In the genomic region with DNA sequence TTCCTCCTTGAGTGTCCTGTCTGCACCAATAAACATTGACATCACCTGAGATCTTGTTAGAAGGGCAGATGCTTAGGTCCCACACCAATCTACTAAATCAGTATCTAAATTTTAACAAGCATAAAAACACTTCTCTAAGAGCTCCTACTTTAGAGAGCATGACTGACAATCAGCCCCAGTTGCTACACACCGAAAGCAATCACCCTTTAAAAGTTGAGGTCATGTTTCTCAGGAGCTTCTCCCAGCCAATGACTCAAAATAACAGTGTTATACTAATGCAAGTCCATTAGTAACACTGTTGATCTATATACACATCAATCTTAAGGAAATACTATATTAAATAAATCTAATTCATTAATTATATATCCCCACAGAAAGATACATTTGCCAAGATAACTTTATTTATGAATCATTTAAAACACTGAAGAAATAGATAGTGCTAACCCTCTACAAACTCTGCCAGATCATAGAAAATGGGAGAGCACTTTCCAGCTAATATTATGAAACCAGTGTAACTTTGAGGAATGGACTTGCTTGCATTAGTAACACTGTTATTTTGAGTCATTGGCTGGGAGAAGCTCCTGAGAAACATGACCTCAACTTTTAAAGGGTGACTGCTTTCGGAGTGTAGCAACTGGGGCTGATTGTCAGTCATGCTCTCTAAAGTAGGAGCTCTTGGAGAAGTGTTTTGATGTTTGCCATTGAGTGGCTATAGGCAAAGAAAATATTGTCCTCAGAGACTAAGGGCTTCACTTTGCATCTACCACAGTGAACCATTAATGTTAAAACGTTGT, we compare ENCODE assay signal across 28 cellular contexts.
"Had no signal": no experiment of that assay in that cellular context is flagged by ENCODE, and none has a peak within 500 bp of the region (broad histone marks: within the 10 kb centered on the region; RNA-seq: fewer than 3 reads in every experiment).

No MANE protein-coding gene starts in this region.

- H3K27me3 ChIP-seq: SJCRH30 had no signal

- H3K4me3 ChIP-seq: adrenal gland, breast epithelium, SJCRH30 had no signal

- H3K36me3 Mint-ChIP-seq: activated naive CD8-positive, alpha-beta T cell treated with anti-CD3 and anti-CD28 coated beads, Interleukin-2, amount 10 ng/mL, durations not matched to agents 7 days and 5 days had no signal

- DNase-seq: activated CD4-positive, alpha-beta T cell treated with anti-CD3 and anti-CD28 coated beads for 4 hours; activated CD4-positive, CD25-positive, alpha-beta regulatory T cell; activated CD8-positive, alpha-beta memory T cell treated with anti-CD3 and anti-CD28 coated beads, Interleukin-2, amount 50 U/mL, for 4 hours; activated CD8-positive, alpha-beta T cell treated with anti-CD3 and anti-CD28 coated beads for 36 hours; activated naive CD4-positive, alpha-beta T cell treated with anti-CD3 and anti-CD28 coated beads, Interleukin-2, amount 50 U/mL, for 16 hours; activated naive CD8-positive, alpha-beta T cell treated with anti-CD3 and anti-CD28 coated beads, Interleukin-2, amount 10 ng/mL, durations not matched to agents 7 days and 5 days; activated T-cell treated with anti-CD3 and anti-CD28 coated beads, Interleukin-2, amount 50 U/mL, for 72 hours; adrenal gland; anterior cingulate cortex; caudate nucleus; Kasumi-1; NCI-H1092; NCI-H1417; NCI-H1930; NCI-H345; NCI-H510A; NCI-H526 treated with DMSO at 0.1 percent for 48 hours; NCI-H82; NK-92 treated with Interleukin-12 subunit alpha and Interleukin-12 subunit beta, amount 100 ng/mL, for 24 hours; OCI-M1; Right ventricle myocardium superior; SJCRH30; SK-N-SH; T-helper 1 cell had no signal

- H3K9me2 ChIP-seq: SK-N-SH had no signal

- H3K27ac Mint-ChIP-seq: activated CD8-positive, alpha-beta T cell treated with anti-CD3 and anti-CD28 coated beads for 36 hours; activated naive CD8-positive, alpha-beta T cell treated with anti-CD3 and anti-CD28 coated beads, Interleukin-2, amount 10 ng/mL, durations not matched to agents 7 days and 5 days; activated T-cell treated with anti-CD3 and anti-CD28 coated beads, Interleukin-2, amount 50 U/mL, for 72 hours had no signal

- H3K4me1 ChIP-seq: adrenal gland, breast epithelium, SJCRH30 had no signal

- ATAC-seq: activated CD8-positive, alpha-beta T cell treated with anti-CD3 and anti-CD28 coated beads for 36 hours; activated T-cell treated with anti-CD3 and anti-CD28 coated beads, Interleukin-2, amount 50 U/mL, for 72 hours; Panc1 had no signal

- H3K9me3 Mint-ChIP-seq: activated naive CD8-positive, alpha-beta T cell treated with anti-CD3 and anti-CD28 coated beads, Interleukin-2, amount 10 ng/mL, durations not matched to agents 7 days and 5 days; activated T-cell treated with anti-CD3 and anti-CD28 coated beads, Interleukin-2, amount 50 U/mL, for 72 hours had no signal

- H3K27me3 Mint-ChIP-seq: activated CD8-positive, alpha-beta T cell treated with anti-CD3 and anti-CD28 coated beads for 36 hours; activated naive CD8-positive, alpha-beta T cell treated with anti-CD3 and anti-CD28 coated beads, Interleukin-2, amount 10 ng/mL, durations not matched to agents 7 days and 5 days had no signal

- H3K4me2 ChIP-seq: SK-N-SH had no signal

- H3K27ac ChIP-seq: adrenal gland, breast epithelium, RWPE1, SJCRH30, VCaP had no signal

- H3K9ac ChIP-seq: SK-N-SH had no signal

- H3K4me1 Mint-ChIP-seq: activated naive CD8-positive, alpha-beta T cell treated with anti-CD3 and anti-CD28 coated beads, Interleukin-2, amount 10 ng/mL, durations not matched to agents 7 days and 5 days had no signal

- H3K4me3 Mint-ChIP-seq: activated CD8-positive, alpha-beta T cell treated with anti-CD3 and anti-CD28 coated beads for 36 hours; activated naive CD8-positive, alpha-beta T cell treated with anti-CD3 and anti-CD28 coated beads, Interleukin-2, amount 10 ng/mL, durations not matched to agents 7 days and 5 days; activated T-cell treated with anti-CD3 and anti-CD28 coated beads, Interleukin-2, amount 50 U/mL, for 72 hours had no signal

- H3K36me3 ChIP-seq: adrenal gland, breast epithelium, SJCRH30 had no signal

- H3K9me3 ChIP-seq: adrenal gland, breast epithelium, SJCRH30, SK-N-SH had no signal
